ENCODE assay signal across 10 cellular contexts in the genomic region with DNA sequence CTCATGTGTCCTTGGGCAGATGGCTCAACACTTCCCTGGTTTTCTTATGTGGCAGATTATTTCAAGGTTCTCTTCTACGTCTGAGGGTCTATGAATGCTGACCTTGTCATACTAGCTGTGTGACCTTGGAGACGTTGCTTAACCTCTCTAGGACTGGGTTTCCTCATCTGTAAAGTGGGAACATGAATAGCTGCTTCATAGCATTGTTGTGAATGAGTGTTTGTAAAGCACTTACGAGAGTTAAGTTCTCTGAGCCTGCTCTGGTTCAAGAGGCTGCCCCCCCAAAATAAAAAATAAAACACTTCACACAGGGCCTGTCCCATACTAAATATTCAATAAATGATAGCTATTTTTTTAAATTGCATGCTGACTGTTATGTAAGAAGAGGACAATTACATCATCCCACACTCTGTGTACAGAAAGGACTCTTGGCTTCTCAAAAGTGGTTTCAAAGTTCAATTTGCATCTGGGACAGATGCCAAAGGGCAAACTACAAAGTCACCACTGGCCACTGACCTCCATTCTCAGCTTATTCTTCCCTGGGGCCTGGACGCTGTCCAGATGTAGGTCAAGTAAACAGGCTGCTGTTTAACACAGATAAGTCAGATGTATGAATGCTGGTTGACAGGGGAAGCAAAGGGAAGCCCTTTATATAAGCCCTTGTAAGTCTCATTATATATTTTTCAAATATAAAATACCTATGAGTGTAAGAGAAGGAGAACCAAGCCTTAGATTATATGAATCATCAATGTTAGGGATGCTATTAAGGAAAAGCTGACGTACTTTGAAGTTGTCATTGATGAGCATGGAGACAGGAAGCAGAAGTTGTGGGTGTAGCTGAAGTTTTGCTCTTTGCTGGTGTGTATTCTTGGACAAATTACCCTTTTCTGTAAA. TPM values are rescaled to one million over a fixed set of nuclear protein-coding genes. Genes with fewer than 3 reads are reported as not detected.
DNase-seq lines count a peak whose midpoint lies in the region; ATAC-seq, FAIRE-seq and TF ChIP-seq lines count a peak whose summit lies in the region.
"Had no signal": no experiment of that assay in that cellular context is flagged by ENCODE, and none has a peak within 500 bp of the region (broad histone marks: within the 10 kb centered on the region; RNA-seq: fewer than 3 reads in every experiment).

No MANE protein-coding gene starts in this region.

- TF ChIP-seq CTCF in fibroblast of mammary gland (conservative IDR thresholded peaks at IDR 0.05; ENCODE audit: control insufficient read depth, insufficient read depth, low read depth, low read length) (no peak), neutrophil (IDR thresholded peaks at IDR 0.05) (peak; percentile 17)

- H3K36me3 ChIP-seq in neutrophil, result peaks cover 26% of the 10 kb centered on the region

- DNase-seq in CMK (ENCODE audit: low read depth) (peak; percentile 78), fibroblast of mammary gland (ENCODE audit: low read depth) (peak; percentile 82), NCI-H2171 (lab: John Stamatoyannopoulos, UW) (no peak), COLO829 (ENCODE audit: low spot score) (no peak), GM12891 (ENCODE audit: insufficient read length, low spot score) (no peak)
- DNase-seq: HFFc6 had no signal

- peak overlapping the region; percentile 97 for H3K27ac ChIP-seq in neutrophil

- no peak for ATAC-seq in GM21423 (IDR thresholded peaks at IDR 0.05; ENCODE audit: unreplicated experiment)

- no peak for TF ChIP-seq POLR2A in GM12891 (IDR thresholded peaks at IDR 0.05; ENCODE audit: low read depth, low read length)

- H3K9me3 ChIP-seq in neutrophil, result no peaks in the 10 kb centered on the region

- no peak for FAIRE-seq in GM12891 (lab: Jason Lieb, UNC)
- FAIRE-seq: G401.6 had no signal

- no peaks in the 10 kb centered on the region for H3K27me3 ChIP-seq in neutrophil

- H3K4me3 ChIP-seq in fibroblast of mammary gland (ENCODE audit: control insufficient read depth, low read depth, low read length) (no peak overlapping the region), neutrophil (ENCODE audit: low read depth in 1 of 2, low read length in 1 of 2) (peak overlapping the region; percentile 85 to 99)

- H3K4me1 ChIP-seq in neutrophil (ENCODE audit: control insufficient read depth in 1 of 2, insufficient read depth in 1 of 2, low read depth in 1 of 2, low read length in 1 of 2), result peaks cover 95 to 96% of the 10 kb centered on the region in 2 experiments

TF ChIP-seq in PFSK-1, 5 proteins besides CTCF, POLR2A, EP300 and RAD21:
- TF ChIP-seq, protein P1, sequence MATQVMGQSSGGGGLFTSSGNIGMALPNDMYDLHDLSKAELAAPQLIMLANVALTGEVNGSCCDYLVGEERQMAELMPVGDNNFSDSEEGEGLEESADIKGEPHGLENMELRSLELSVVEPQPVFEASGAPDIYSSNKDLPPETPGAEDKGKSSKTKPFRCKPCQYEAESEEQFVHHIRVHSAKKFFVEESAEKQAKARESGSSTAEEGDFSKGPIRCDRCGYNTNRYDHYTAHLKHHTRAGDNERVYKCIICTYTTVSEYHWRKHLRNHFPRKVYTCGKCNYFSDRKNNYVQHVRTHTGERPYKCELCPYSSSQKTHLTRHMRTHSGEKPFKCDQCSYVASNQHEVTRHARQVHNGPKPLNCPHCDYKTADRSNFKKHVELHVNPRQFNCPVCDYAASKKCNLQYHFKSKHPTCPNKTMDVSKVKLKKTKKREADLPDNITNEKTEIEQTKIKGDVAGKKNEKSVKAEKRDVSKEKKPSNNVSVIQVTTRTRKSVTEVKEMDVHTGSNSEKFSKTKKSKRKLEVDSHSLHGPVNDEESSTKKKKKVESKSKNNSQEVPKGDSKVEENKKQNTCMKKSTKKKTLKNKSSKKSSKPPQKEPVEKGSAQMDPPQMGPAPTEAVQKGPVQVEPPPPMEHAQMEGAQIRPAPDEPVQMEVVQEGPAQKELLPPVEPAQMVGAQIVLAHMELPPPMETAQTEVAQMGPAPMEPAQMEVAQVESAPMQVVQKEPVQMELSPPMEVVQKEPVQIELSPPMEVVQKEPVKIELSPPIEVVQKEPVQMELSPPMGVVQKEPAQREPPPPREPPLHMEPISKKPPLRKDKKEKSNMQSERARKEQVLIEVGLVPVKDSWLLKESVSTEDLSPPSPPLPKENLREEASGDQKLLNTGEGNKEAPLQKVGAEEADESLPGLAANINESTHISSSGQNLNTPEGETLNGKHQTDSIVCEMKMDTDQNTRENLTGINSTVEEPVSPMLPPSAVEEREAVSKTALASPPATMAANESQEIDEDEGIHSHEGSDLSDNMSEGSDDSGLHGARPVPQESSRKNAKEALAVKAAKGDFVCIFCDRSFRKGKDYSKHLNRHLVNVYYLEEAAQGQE (IDR thresholded peaks at IDR 0.05; ENCODE audit: insufficient read depth in 1 of 2, low read depth in 2 of 2, low read length in 2 of 2), result no peak
- peak; percentile 82 for TF ChIP-seq FOXP2 (optimal IDR thresholded peaks at IDR 0.05; ENCODE audit: borderline replicate concordance, extremely low read depth, extremely low read length, insufficient read depth)
- no peak for TF ChIP-seq POLR2AphosphoS5 (IDR thresholded peaks at IDR 0.05; ENCODE audit: low read depth, low read length)

TF ChIP-seq in GM12891, 5 proteins besides CTCF, POLR2A, EP300 and RAD21:
- no peak for TF ChIP-seq PAX5 (IDR thresholded peaks at IDR 0.05; ENCODE audit: insufficient read depth, low read length, severe bottlenecking)
- TF ChIP-seq TAF1 (IDR thresholded peaks at IDR 0.05; ENCODE audit: low read depth, low read length), result no peak
- no peak for TF ChIP-seq POU2F2 (IDR thresholded peaks at IDR 0.05; ENCODE audit: low read depth, low read length)
- TF ChIP-seq SPI1 (IDR thresholded peaks at IDR 0.05; ENCODE audit: low read depth, low read length), result no peak

RNA-seq across cellular contexts. Expression of a gene that starts 15.4 kb away (rescaled TPM):
- 63.5 TPM for polyA plus RNA-seq in PFSK-1 (2012; ENCODE audit: insufficient read length, low read depth)
- 20.6 TPM for polyA plus RNA-seq in GM12891 (2012; ENCODE audit: low read depth, missing spikeins)

RNA-seq across cellular contexts. Expression of a gene that starts 22.7 kb away (rescaled TPM):
- polyA plus RNA-seq in PFSK-1 (2012; ENCODE audit: insufficient read length, low read depth), result not detected
- polyA plus RNA-seq in GM12891 (2012; ENCODE audit: low read depth, missing spikeins), result not detected

RNA-seq across cellular contexts. Expression of a gene that starts 37.3 kb away (rescaled TPM):
- polyA plus RNA-seq in PFSK-1 (2012; ENCODE audit: insufficient read length, low read depth), result 3,377 TPM
- polyA plus RNA-seq in GM12891 (2012; ENCODE audit: low read depth, missing spikeins), result 7,968 TPM

Comparison
In these comparisons a context has a peak if more than half of its experiments do, and no peak if none do; other contexts are left out.
1. DNase-seq: peak in CMK (single experiment) and fibroblast of mammary gland (single experiment); none in NCI-H2171 (single experiment), COLO829 (single experiment) and GM12891 (single experiment).